ENCODE assay signal across 15 cellular contexts in genomic region chr20:36238153-36238552, GRCh38. TPM values are rescaled to one million over a fixed set of nuclear protein-coding genes. Genes with fewer than 3 reads are reported as not detected.
DNase-seq lines count a peak whose midpoint lies in the region; ATAC-seq lines count a peak whose summit lies in the region.
"Had no signal": no experiment of that assay in that cellular context is flagged by ENCODE, and none has a peak within 500 bp of the region (broad histone marks: within the 10 kb centered on the region; RNA-seq: fewer than 3 reads in every experiment).

No MANE protein-coding gene starts in this region.

- H3K4me3 ChIP-seq in Karpas-422 (ENCODE audit: low read length), result no peak overlapping the region
- H3K4me3 ChIP-seq in adipocyte (ENCODE audit: low read length), result peak overlapping the region; percentile 55
- H3K4me3 ChIP-seq in trophoblast cell (ENCODE audit: low read depth, low read length), result no peak overlapping the region

- H3K36me3 Mint-ChIP-seq in activated CD4-positive, alpha-beta memory T cell treated with anti-CD3 and anti-CD28 coated beads, Interleukin-2, amount 10 ng/mL, durations not matched to agents 7 days and 5 days (ENCODE audit: low read depth), result peaks cover 25% of the 10 kb centered on the region
- H3K36me3 Mint-ChIP-seq in activated CD4-positive, alpha-beta memory T cell treated with anti-CD3 and anti-CD28 coated beads for 36 hours, result peaks cover 23% of the 10 kb centered on the region

- H3K79me2 ChIP-seq in Karpas-422 (ENCODE audit: low read length), result peaks cover 67% of the 10 kb centered on the region
- H3K79me2 ChIP-seq in trophoblast cell (ENCODE audit: control insufficient read depth, insufficient read depth, low read length, poor library complexity), result peaks cover 10% of the 10 kb centered on the region

- H3K23ac ChIP-seq in trophoblast cell (ENCODE audit: low read length), result no peak overlapping the region

- no peak overlapping the region for H3K14ac ChIP-seq in trophoblast cell (ENCODE audit: low read length)

- CTCF ChIA-PET in activated CD4-positive, alpha-beta memory T cell treated with anti-CD3 and anti-CD28 coated beads, Interleukin-2, amount 10 ng/mL, durations not matched to agents 7 days and 5 days (lab: Charles Lee), result interaction anchor here (0.8 to 1.7 kb wide), 4 partner anchors 35 to 536 kb away, joined by 3 to 6 read pairs (median 3); partner anchors contain the start of genes DSN1 and SCAND1
- CTCF ChIA-PET in activated CD4-positive, alpha-beta memory T cell treated with anti-CD3 and anti-CD28 coated beads for 36 hours (lab: Charles Lee), result interaction anchor here (0.7 to 4.8 kb wide), 5 partner anchors 11 to 648 kb away, joined by 3 to 13 read pairs (median 4); no protein-coding TSS in a partner anchor

- peaks cover 7% of the 10 kb centered on the region for H3K79me1 ChIP-seq in trophoblast cell (ENCODE audit: low read length)

- H3K4me2 ChIP-seq in Karpas-422 (ENCODE audit: low read depth, low read length, poor library complexity, severe bottlenecking), result peak overlapping the region; percentile 32
- H3K4me2 ChIP-seq in trophoblast cell (ENCODE audit: low read length), result no peak overlapping the region

- peak overlapping the region; percentile 37 for H3K4ac ChIP-seq in trophoblast cell (ENCODE audit: low read depth, low read length)

- POLR2A ChIA-PET in activated CD4-positive, alpha-beta memory T cell treated with anti-CD3 and anti-CD28 coated beads, Interleukin-2, amount 10 ng/mL, durations not matched to agents 7 days and 5 days (lab: Charles Lee), result interaction anchor here (1.1 kb wide), 1 partner anchor 13 kb away, joined by 4 read pairs; no protein-coding TSS in a partner anchor
- POLR2A ChIA-PET in activated CD4-positive, alpha-beta memory T cell treated with anti-CD3 and anti-CD28 coated beads for 36 hours (lab: Charles Lee), result interaction anchor here (1.2 kb wide), 1 partner anchor 11 kb away, joined by 3 read pairs; no protein-coding TSS in a partner anchor

- no peak overlapping the region for H2BK12ac ChIP-seq in trophoblast cell (ENCODE audit: low read length)

- H3K4me1 Mint-ChIP-seq in activated CD4-positive, alpha-beta memory T cell treated with anti-CD3 and anti-CD28 coated beads, Interleukin-2, amount 10 ng/mL, durations not matched to agents 7 days and 5 days, result peaks cover 32% of the 10 kb centered on the region
- peaks cover 36% of the 10 kb centered on the region for H3K4me1 Mint-ChIP-seq in activated CD4-positive, alpha-beta memory T cell treated with anti-CD3 and anti-CD28 coated beads for 36 hours (ENCODE audit: low read depth)

- H3K9me3 ChIP-seq in Karpas-422 (ENCODE audit: low read length) (no peaks in the 10 kb centered on the region), adipocyte (ENCODE audit: control insufficient read depth, low read length) (no peaks in the 10 kb centered on the region), trophoblast cell (ENCODE audit: insufficient read depth, low read depth, low read length) (no peaks in the 10 kb centered on the region)
- H3K9me3 ChIP-seq: uterus had no signal

- WGBS in trophoblast cell (ENCODE audit: extremely low coverage, insufficient coverage, insufficient read length), result no CpG with 5 or more reads among the region's 3 CpGs

- H3K27me3 Mint-ChIP-seq in activated CD4-positive, alpha-beta memory T cell treated with anti-CD3 and anti-CD28 coated beads, Interleukin-2, amount 10 ng/mL, durations not matched to agents 7 days and 5 days, result no peaks in the 10 kb centered on the region
- no peaks in the 10 kb centered on the region for H3K27me3 Mint-ChIP-seq in activated CD4-positive, alpha-beta memory T cell treated with anti-CD3 and anti-CD28 coated beads for 36 hours

- H2BK120ac ChIP-seq in trophoblast cell (ENCODE audit: insufficient read depth, low read length, poor library complexity), result no peak overlapping the region

- no peak overlapping the region for H2BK5ac ChIP-seq in trophoblast cell (ENCODE audit: low read depth, low read length, poor library complexity)

- ATAC-seq in GM18858 (IDR thresholded peaks at IDR 0.05; ENCODE audit: unreplicated experiment), result no peak

- H3K27me3 ChIP-seq in Karpas-422 (ENCODE audit: low read length), result no peaks in the 10 kb centered on the region
- no peaks in the 10 kb centered on the region for H3K27me3 ChIP-seq in adipocyte (replicated peaks; ENCODE audit: control insufficient read depth, insufficient read depth, low read length)
- H3K27me3 ChIP-seq in trophoblast cell (ENCODE audit: insufficient read depth, low read length), result no peaks in the 10 kb centered on the region
- H3K27me3 ChIP-seq: uterus had no signal

- intact Hi-C loops in activated CD4-positive, alpha-beta memory T cell treated with anti-CD3 and anti-CD28 coated beads for 36 hours (cut with micrococcal nuclease), result no loop called here

- H3K4me1 ChIP-seq in Karpas-422 (ENCODE audit: low read length) (peaks cover 17% of the 10 kb centered on the region), adipocyte (ENCODE audit: control insufficient read depth, insufficient read depth, low read length) (peaks cover 19% of the 10 kb centered on the region), trophoblast cell (ENCODE audit: control insufficient read depth in 1 of 2, insufficient read depth in 2 of 2, low read length in 2 of 2) (peaks cover 10 to 12% of the 10 kb centered on the region in 2 experiments)

- no peaks in the 10 kb centered on the region for H3K9me3 Mint-ChIP-seq in activated CD4-positive, alpha-beta memory T cell treated with anti-CD3 and anti-CD28 coated beads, Interleukin-2, amount 10 ng/mL, durations not matched to agents 7 days and 5 days
- no peaks in the 10 kb centered on the region for H3K9me3 Mint-ChIP-seq in activated CD4-positive, alpha-beta memory T cell treated with anti-CD3 and anti-CD28 coated beads for 36 hours

- no peak overlapping the region for H4K12ac ChIP-seq in trophoblast cell (ENCODE audit: low read depth, low read length)

- peak overlapping the region; percentile 47 for H3K4me3 Mint-ChIP-seq in activated CD4-positive, alpha-beta memory T cell treated with anti-CD3 and anti-CD28 coated beads, Interleukin-2, amount 10 ng/mL, durations not matched to agents 7 days and 5 days
- no peak overlapping the region for H3K4me3 Mint-ChIP-seq in activated CD4-positive, alpha-beta memory T cell treated with anti-CD3 and anti-CD28 coated beads for 36 hours

- peaks cover 18% of the 10 kb centered on the region; the same call in 1 of the 2 replicates for H3K36me3 ChIP-seq in Karpas-422 (ENCODE audit: insufficient read depth, low read length)
- H3K36me3 ChIP-seq in adipocyte (ENCODE audit: control insufficient read depth, insufficient read depth, low read length, severe bottlenecking), result peaks cover 30% of the 10 kb centered on the region
- H3K36me3 ChIP-seq in trophoblast cell (ENCODE audit: control insufficient read depth in 1 of 2, insufficient read depth in 2 of 2, low read length in 2 of 2), result peaks cover 15 to 23% of the 10 kb centered on the region in 2 experiments
- H3K36me3 ChIP-seq: uterus had no signal

- H4K20me1 ChIP-seq in Karpas-422 (ENCODE audit: insufficient read depth, low read depth, low read length), result 0 out of 2 replicates have a peak, but pooled peaks cover 6% of the 10 kb centered on the region

- H3K18ac ChIP-seq in trophoblast cell (ENCODE audit: low read length), result no peak overlapping the region

- no peak overlapping the region for H3K9ac ChIP-seq in Karpas-422 (ENCODE audit: low read length)
- peak overlapping the region; percentile 19 for H3K9ac ChIP-seq in adipocyte (ENCODE audit: low read length)
- no peak overlapping the region for H3K9ac ChIP-seq in trophoblast cell (ENCODE audit: low read length)

- H3K9me2 ChIP-seq in Karpas-422 (replicated peaks; ENCODE audit: insufficient read depth, low read length), result no peaks in the 10 kb centered on the region

- no peak overlapping the region for H2AFZ ChIP-seq in Karpas-422 (ENCODE audit: low read length)
- no peak overlapping the region for H2AFZ ChIP-seq in trophoblast cell (ENCODE audit: insufficient read depth, low read length, poor library complexity)

- no peak overlapping the region for H2AK5ac ChIP-seq in trophoblast cell (ENCODE audit: low read length)

- H3K27ac Mint-ChIP-seq in activated CD4-positive, alpha-beta memory T cell treated with anti-CD3 and anti-CD28 coated beads, Interleukin-2, amount 10 ng/mL, durations not matched to agents 7 days and 5 days, result no peak overlapping the region
- H3K27ac Mint-ChIP-seq in activated CD4-positive, alpha-beta memory T cell treated with anti-CD3 and anti-CD28 coated beads for 36 hours, result no peak overlapping the region

- no peak for DNase-seq in activated CD4-positive, alpha-beta memory T cell treated with anti-CD3 and anti-CD28 coated beads, Interleukin-2, amount 10 ng/mL, durations not matched to agents 7 days and 5 days
- DNase-seq in activated CD4-positive, alpha-beta memory T cell treated with anti-CD3 and anti-CD28 coated beads for 36 hours, result no peak
- DNase-seq in Karpas-422 (no peak), adipocyte (ENCODE audit: low read depth) (no peak), trophoblast cell (no peak), NCI-H2081 (lab: John Stamatoyannopoulos, UW) (no peak), H4 (ENCODE audit: low spot score) (no peak)
- DNase-seq: activated CD4-positive, CD25-positive, alpha-beta regulatory T cell; effector CD4-positive, alpha-beta T cell; NCI-H1436; nucleus accumbens; stimulated activated naive CD4-positive, alpha-beta T cell treated with Interleukin-2 at 50 U/mL for 16 hours; uterus had no signal

- H4K8ac ChIP-seq in trophoblast cell (ENCODE audit: low read depth, low read length), result no peak overlapping the region

- H4K91ac ChIP-seq in trophoblast cell (ENCODE audit: low read depth, low read length), result no peak overlapping the region

- no peak overlapping the region for H3K27ac ChIP-seq in Karpas-422 (ENCODE audit: low read length)
- H3K27ac ChIP-seq in trophoblast cell (ENCODE audit: low read depth, low read length), result no peak overlapping the region
- H3K27ac ChIP-seq: SK-N-MC, uterus had no signal

RNA-seq across cellular contexts. Expression of gene AAR2, which starts 1.9 kb away (rescaled TPM):
- total RNA-seq in activated CD4-positive, alpha-beta memory T cell treated with anti-CD3 and anti-CD28 coated beads, Interleukin-2, amount 10 ng/mL, durations not matched to agents 7 days and 5 days, result 10 to 100 TPM; 17.6 to 19.4 TPM
- total RNA-seq in activated CD4-positive, alpha-beta memory T cell treated with anti-CD3 and anti-CD28 coated beads for 36 hours, result 10 to 100 TPM; 17.3 to 17.8 TPM
- total RNA-seq in Karpas-422 (2014; rRNA removed; shearing (Covaris generic); ENCODE audit: low replicate concordance), result 24.9 and 28.4 TPM in 2 replicates
- polyA plus RNA-seq in trophoblast cell (2013), result 20.8 and 20.9 TPM in 2 replicates
- 19.6 and 27.7 TPM in 2 replicates for total RNA-seq in H4 (2014; rRNA removed; shearing (Covaris generic))
